In genomic region chr5:40904205-40904993, GRCh38 we compare ENCODE assay signal across 9 cellular contexts. TPM values are rescaled to one million over a fixed set of nuclear protein-coding genes. Genes with fewer than 3 reads are reported as not detected.
DNase-seq lines count a peak whose midpoint lies in the region; ATAC-seq and TF ChIP-seq lines count a peak whose summit lies in the region.
"Had no signal": no experiment of that assay in that cellular context is flagged by ENCODE, and none has a peak within 500 bp of the region (broad histone marks: within the 10 kb centered on the region; RNA-seq: fewer than 3 reads in every experiment).

No MANE protein-coding gene starts in this region.

- ATAC-seq in GM21825 (IDR thresholded peaks at IDR 0.05; ENCODE audit: unreplicated experiment): peak; percentile 83

- POLR2A ChIA-PET in PC-9 (lab: Charles Lee; ENCODE audit: unreplicated experiment): interaction anchor here (0.6 to 0.7 kb wide), 3 partner anchors 34 to 1505 kb away, joined by 4 to 6 read pairs (median 6); no protein-coding TSS in a partner anchor

- no peak overlapping the region for H3K4me3 Mint-ChIP-seq in activated naive CD4-positive, alpha-beta T cell treated with anti-CD3 and anti-CD28 coated beads for 36 hours
- H3K4me3 Mint-ChIP-seq: naive B cell had no signal

- no peaks in the 10 kb centered on the region for H3K36me3 Mint-ChIP-seq in activated naive CD4-positive, alpha-beta T cell treated with anti-CD3 and anti-CD28 coated beads for 36 hours (ENCODE audit: low read depth)
- H3K36me3 Mint-ChIP-seq: naive B cell had no signal

- H3K79me2 ChIP-seq in PC-9 (ENCODE audit: low read depth): no peaks in the 10 kb centered on the region

- H3K9me3 Mint-ChIP-seq in activated naive CD4-positive, alpha-beta T cell treated with anti-CD3 and anti-CD28 coated beads for 36 hours: no peaks in the 10 kb centered on the region

- no peak overlapping the region for H3K27ac Mint-ChIP-seq in activated naive CD4-positive, alpha-beta T cell treated with anti-CD3 and anti-CD28 coated beads for 36 hours
- H3K27ac Mint-ChIP-seq: naive B cell had no signal

- H3K4me3 ChIP-seq in Jurkat, Clone E6-1 (ENCODE audit: low read length): no peak overlapping the region
- H3K4me3 ChIP-seq in PC-9 (no peak overlapping the region), cardiac fibroblast (replicated peaks in 1 of 2; ENCODE audit: low read depth in 2 of 2, low read length in 2 of 2) (no peak overlapping the region), subcutaneous abdominal adipose tissue (ENCODE audit: low read depth in 1 of 5, low read length in 5 of 5) (no peak overlapping the region)

- H4K20me1 ChIP-seq in PC-9 (ENCODE audit: insufficient read depth): no peaks in the 10 kb centered on the region

- H3K4me1 ChIP-seq in PC-9 (replicated peaks; ENCODE audit: insufficient read depth): no peaks in the 10 kb centered on the region
- peaks cover 2 to 19% (median 12%) of the 10 kb centered on the region in 5 donors for H3K4me1 ChIP-seq in subcutaneous abdominal adipose tissue (ENCODE audit: control insufficient read depth in 5 of 5, insufficient read depth in 5 of 5, low read length in 5 of 5)

- DNase-seq in activated naive CD4-positive, alpha-beta T cell treated with anti-CD3 and anti-CD28 coated beads for 36 hours: peak; percentile 62
- DNase-seq in activated naive CD4-positive, alpha-beta T cell treated with anti-CD3 and anti-CD28 coated beads, Interleukin-2, amount 50 U/mL, for 16 hours: no peak
- peak; percentile 31 for DNase-seq in Jurkat, Clone E6-1 (ENCODE audit: low read depth, low spot score)
- DNase-seq in PC-9: peak; percentile 60 to 79
- DNase-seq in cardiac fibroblast (ENCODE audit: low read depth in 2 of 2): peak; percentile 93 to 94
- DNase-seq in left kidney (ENCODE audit: low read depth, low spot score): peak; percentile 85
- DNase-seq: naive B cell had no signal

- no peaks in the 10 kb centered on the region for H3F3A ChIP-seq in PC-9 (ENCODE audit: insufficient read depth, low read depth)

- no peaks in the 10 kb centered on the region for H3K4me1 Mint-ChIP-seq in activated naive CD4-positive, alpha-beta T cell treated with anti-CD3 and anti-CD28 coated beads for 36 hours (ENCODE audit: low read depth)

- CTCF ChIA-PET in activated naive CD4-positive, alpha-beta T cell treated with anti-CD3 and anti-CD28 coated beads for 36 hours (lab: Charles Lee): interaction anchor here (0.5 to 1.6 kb wide), 17 partner anchors 8 to 1327 kb away, joined by 3 to 6 read pairs (median 3); partner anchors contain the start of gene PLCXD3
- CTCF ChIA-PET in PC-9 (lab: Charles Lee): interaction anchor here (0.5 to 2.0 kb wide), 15 partner anchors 11 to 939 kb away, joined by 3 to 9 read pairs (median 3); partner anchors contain the start of gene CARD6

- H3K9ac ChIP-seq in subcutaneous abdominal adipose tissue (ENCODE audit: low read length in 5 of 5): no peak overlapping the region

- intact Hi-C loops in activated naive CD4-positive, alpha-beta T cell treated with anti-CD3 and anti-CD28 coated beads for 36 hours (cut with micrococcal nuclease): loop anchor here (1.0 to 5.0 kb wide), 3 partner anchors 618 to 1153 kb away; no protein-coding TSS in a partner anchor
- intact Hi-C loops in PC-9 (cut with micrococcal nuclease; ENCODE audit: unreplicated experiment): loop anchor here (1.0 to 5.0 kb wide), 7 partner anchors 93 to 939 kb away; no protein-coding TSS in a partner anchor

- no peaks in the 10 kb centered on the region for H3K9me2 ChIP-seq in PC-9 (ENCODE audit: insufficient read depth)

- BruUV-seq in PC-9 (replicated peaks; lab: Mats Ljungman, UMichigan): no TSS peak

- H3K9me3 ChIP-seq in PC-9 (ENCODE audit: insufficient read depth, low read depth) (no peaks in the 10 kb centered on the region), subcutaneous abdominal adipose tissue (ENCODE audit: control insufficient read depth in 5 of 5, low read length in 5 of 5) (no peaks in the 10 kb centered on the region)

- TF ChIP-seq CTCF in PC-9 (conservative IDR thresholded peaks at IDR 0.05) (peak; percentile 98), cardiac fibroblast (IDR thresholded peaks at IDR 0.05; ENCODE audit: low read depth, low read length) (peak; percentile 100)

- no peak overlapping the region for H3K4me2 ChIP-seq in PC-9

- no peaks in the 10 kb centered on the region for H3K27me3 Mint-ChIP-seq in activated naive CD4-positive, alpha-beta T cell treated with anti-CD3 and anti-CD28 coated beads for 36 hours (ENCODE audit: low read depth)

- H3K27me3 ChIP-seq in PC-9 (ENCODE audit: insufficient read depth, low read depth): no peaks in the 10 kb centered on the region
- no peaks in the 10 kb centered on the region for H3K27me3 ChIP-seq in subcutaneous abdominal adipose tissue (ENCODE audit: control insufficient read depth in 5 of 5, insufficient read depth in 4 of 5, low read length in 5 of 5)

- H3K27ac ChIP-seq in PC-9 (no peak overlapping the region), subcutaneous abdominal adipose tissue (ENCODE audit: low read depth, low read length) (peak overlapping the region; percentile 47)

- no peaks in the 10 kb centered on the region for H3K36me3 ChIP-seq in PC-9 (ENCODE audit: low read depth)
- H3K36me3 ChIP-seq in subcutaneous abdominal adipose tissue (ENCODE audit: control insufficient read depth in 5 of 5, insufficient read depth in 5 of 5, low read length in 5 of 5): no peaks in the 10 kb centered on the region

- no peak overlapping the region for H2AFZ ChIP-seq in PC-9

RNA-seq across cellular contexts. Expression of gene C7, which starts 4.9 kb away (rescaled TPM):
- not detected for total RNA-seq in activated naive CD4-positive, alpha-beta T cell treated with anti-CD3 and anti-CD28 coated beads for 36 hours
- not detected for polyA plus RNA-seq in Jurkat, Clone E6-1 (2012; ENCODE audit: insufficient read depth, insufficient read length)
- total RNA-seq in PC-9 (2021): not detected in 2 replicates
